ENCODE assay signal across 8 cellular contexts in the genomic region with DNA sequence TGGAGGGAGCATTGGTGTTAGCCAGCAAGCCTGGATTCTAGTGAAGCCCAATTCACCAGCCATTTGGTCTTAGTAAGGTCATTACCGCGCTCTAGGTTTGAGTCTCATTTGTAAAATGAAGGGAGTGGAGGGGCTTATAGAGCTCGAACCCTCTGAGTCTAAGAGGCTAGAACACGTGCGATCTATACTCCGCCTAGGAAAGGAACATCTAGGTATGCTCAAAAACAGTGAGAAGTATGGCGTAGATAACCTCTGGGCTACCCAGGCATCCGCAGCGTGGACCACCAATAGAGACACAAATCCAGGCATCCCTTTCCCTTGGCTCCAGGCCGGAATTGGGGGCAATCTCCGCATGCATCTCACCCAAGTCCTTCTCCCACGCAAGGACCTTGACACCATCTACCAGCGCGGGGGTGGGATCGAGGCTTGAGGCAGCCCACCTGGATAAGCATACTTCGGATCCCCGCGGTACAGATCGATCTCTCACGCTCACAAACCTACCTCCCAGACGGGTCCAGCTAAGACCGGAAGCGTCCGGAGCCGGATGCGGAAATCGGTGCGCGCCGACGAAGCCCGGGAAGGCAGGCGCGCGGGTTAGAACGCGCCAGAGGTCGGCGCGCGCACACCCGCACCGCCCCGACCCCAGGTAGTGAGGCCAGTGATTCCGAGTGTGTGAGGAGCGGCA. TPM values are rescaled to one million over a fixed set of nuclear protein-coding genes. Genes with fewer than 3 reads are reported as not detected.
DNase-seq lines count a peak whose midpoint lies in the region; ATAC-seq and TF ChIP-seq lines count a peak whose summit lies in the region.

METTL25B (plus strand) TSS at position 556 of the 685 bp plus-strand sequence. CDS start 636 bp downstream, outside the sequence.

- H3K9me3 ChIP-seq in smooth muscle cell (replicated peaks; ENCODE audit: low read depth): no peaks in the 10 kb centered on the region

- H3K27me3 Mint-ChIP-seq in MCF 10A (ENCODE audit: insufficient read depth, unreplicated experiment): no peaks in the 10 kb centered on the region

- H3K27ac ChIP-seq in smooth muscle cell (ENCODE audit: low read depth): peak within 1 kb of the TSS; percentile 99

- POLR2A ChIA-PET in MCF 10A (lab: Yijun Ruan, JAX): interaction anchor here (0.7 to 8.9 kb wide), 30 partner anchors 8 to 271 kb away, joined by 3 to 231 read pairs (median 5); partner anchors contain the start of genes HDGF, MRPL24, NAXE and PRCC

- TF ChIP-seq CTCF in MCF 10A (IDR thresholded peaks at IDR 0.05; ENCODE audit: unreplicated experiment) (no peak), smooth muscle cell (IDR thresholded peaks at IDR 0.05; ENCODE audit: borderline replicate concordance, insufficient read depth, poor library complexity, severe bottlenecking) (no peak)

- H3K79me2 ChIP-seq in smooth muscle cell (ENCODE audit: low read depth): peaks cover 53% of the 10 kb centered on the region

- ATAC-seq in HG02798 (IDR thresholded peaks at IDR 0.05; ENCODE audit: poor library complexity, unreplicated experiment): peak; percentile 63

- no peaks in the 10 kb centered on the region for H3K27me3 ChIP-seq in smooth muscle cell (ENCODE audit: low read depth)

- H3K27ac Mint-ChIP-seq in MCF 10A (ENCODE audit: low read depth, unreplicated experiment): no peak within 1 kb of the TSS

- no TSS peak for BruUV-seq in MCF 10A (replicated peaks; lab: Mats Ljungman, UMichigan)

- peak within 1 kb of the TSS; percentile 97 for H3K4me2 ChIP-seq in smooth muscle cell

- no peaks in the 10 kb centered on the region for H3K36me3 ChIP-seq in smooth muscle cell (ENCODE audit: low read depth)

- CTCF ChIA-PET in MCF 10A (lab: Yijun Ruan, JAX): interaction anchor here (0.6 to 39.7 kb wide), 19 partner anchors 15 to 199 kb away, joined by 4 to 2415 read pairs (median 30); partner anchors contain the start of genes CRABP2, HDGF, MRPL24 and NES

- DNase-seq in activated effector memory CD4-positive, alpha-beta T cell treated with anti-CD3 and anti-CD28 coated beads, Interleukin-2, amount 50 U/mL, for 16 hours: peak; percentile 91
- DNase-seq in activated effector memory CD4-positive, alpha-beta T cell treated with Interleukin-2 at 50 U/mL for 16 hours: no peak
- DNase-seq in NCI-H1694 (lab: John Stamatoyannopoulos, UW) (peak; percentile 82), T-helper 22 cell (ENCODE audit: low read depth) (peak; percentile 60), MCF 10A (ENCODE audit: unreplicated experiment) (peak; percentile 88), inferior parietal cortex (ENCODE audit: extremely low spot score) (peak; percentile 84), smooth muscle cell (lab: John Stamatoyannopoulos, UW; ENCODE audit: unreplicated experiment) (peak; percentile 81)

- H3K36me3 Mint-ChIP-seq in MCF 10A (ENCODE audit: insufficient read depth, unreplicated experiment): peaks cover 13% of the 10 kb centered on the region

- peaks cover 31% of the 10 kb centered on the region for H3K4me1 ChIP-seq in smooth muscle cell (ENCODE audit: low read depth)

- WGBS in smooth muscle cell (ENCODE audit: low lambda C conversion rate): under 1% methylated on average over 45 of the region's 46 CpGs

- H3K4me3 Mint-ChIP-seq in MCF 10A (ENCODE audit: unreplicated experiment): no peak within 1 kb of the TSS

- peak within 1 kb of the TSS; percentile 88 for H3K4me3 ChIP-seq in smooth muscle cell

- peaks cover 32% of the 10 kb centered on the region for H3K4me1 Mint-ChIP-seq in MCF 10A (ENCODE audit: insufficient read depth, unreplicated experiment)

- H4K20me1 ChIP-seq in smooth muscle cell (ENCODE audit: low read depth): peaks cover 46% of the 10 kb centered on the region

- H3F3A ChIP-seq in smooth muscle cell (ENCODE audit: low read depth): peaks cover 6% of the 10 kb centered on the region

- peak within 1 kb of the TSS; percentile 83 for H2AFZ ChIP-seq in smooth muscle cell (ENCODE audit: low read depth)

- H3K9me3 Mint-ChIP-seq in MCF 10A (ENCODE audit: unreplicated experiment): no peaks in the 10 kb centered on the region

- intact Hi-C loops in MCF 10A (cut with micrococcal nuclease): no loop called here

- peak within 1 kb of the TSS; percentile 99 for H3K9ac ChIP-seq in smooth muscle cell (ENCODE audit: low read depth)

RNA-seq across cellular contexts. Expression of gene METTL25B, which starts in this region (rescaled TPM):
- total RNA-seq in MCF 10A (2022): 46.0 and 68.9 TPM in 2 replicates
- total RNA-seq in smooth muscle cell: 5.4 and 11.0 TPM in 2 replicates
- polyA plus RNA-seq in smooth muscle cell: 17.5 and 21.7 TPM in 2 replicates
